In the genomic region with DNA sequence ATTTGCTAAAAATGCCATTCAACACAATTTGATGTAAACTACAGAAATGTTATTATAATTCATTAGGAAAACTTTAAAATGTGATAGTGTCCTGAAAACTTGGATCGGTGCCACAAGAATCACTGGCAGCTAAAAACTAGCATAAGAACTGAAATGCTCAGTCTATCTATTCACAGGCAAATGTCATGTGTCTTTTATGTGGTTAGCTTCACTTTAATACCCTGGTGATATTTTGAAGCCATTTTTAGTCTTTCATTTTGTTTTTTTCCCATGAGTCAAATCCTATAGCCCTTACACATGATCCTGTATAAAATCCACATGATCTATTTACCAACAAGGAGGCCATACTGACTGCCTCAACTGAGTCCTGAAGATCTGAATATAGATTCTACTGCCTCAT, we compare ENCODE assay signal across 15 cellular contexts.
DNase-seq lines count a peak whose midpoint lies in the region; ATAC-seq lines count a peak whose summit lies in the region.
"Had no signal": no experiment of that assay in that cellular context is flagged by ENCODE, and none has a peak within 500 bp of the region (broad histone marks: within the 10 kb centered on the region; RNA-seq: fewer than 3 reads in every experiment).

No MANE protein-coding gene starts in this region.

- POLR2A ChIA-PET in T-cell (lab: Charles Lee): no interaction called here

- in situ Hi-C loops in HAP-1 (cut with MboI; ENCODE audit: low sequenced_read_pairs): no loop called here
- in situ Hi-C loops in SK-MEL-5 (cut with HindIII; ENCODE audit: low pct_unique_long_range_greater_than_20kb, low sequenced_read_pairs): no loop called here

- no peaks in the 10 kb centered on the region for H3K4me1 Mint-ChIP-seq in T-cell

- H3K36me3 Mint-ChIP-seq in T-cell: no peaks in the 10 kb centered on the region

- H3K9me3 ChIP-seq in HAP-1: no peaks in the 10 kb centered on the region
- H3K9me3 ChIP-seq: BE2C had no signal

- ATAC-seq in T-cell (replicated peaks in 1 of 4): no peak
- ATAC-seq: GM23338 had no signal

- no peak overlapping the region for H3K4me3 Mint-ChIP-seq in T-cell
- H3K4me3 Mint-ChIP-seq: CD4-positive, alpha-beta T cell; GM23338 had no signal

- no peaks in the 10 kb centered on the region for H3K27me3 ChIP-seq in HAP-1 (ENCODE audit: low read depth)
- H3K27me3 ChIP-seq: BE2C had no signal

- DNase-seq in HAP-1 (ENCODE audit: low spot score in 2 of 2): peak; percentile 43 to 65
- DNase-seq in SK-MEL-5 (ENCODE audit: low read depth, low spot score): peak; percentile 31
- peak; percentile 85 for DNase-seq in foreskin melanocyte
- no peak for DNase-seq in DMS153 treated with DMSO at 0.1 percent for 48 hours (lab: John Stamatoyannopoulos, UW; ENCODE audit: unreplicated experiment)
- DNase-seq in NCI-H1417 (lab: John Stamatoyannopoulos, UW): no peak
- DNase-seq in T-cell: no peak
- DNase-seq in hypothalamus (lab: John Stamatoyannopoulos, UW): no peak
- DNase-seq: ACHN; BE2C; CD4-positive, alpha-beta T cell; DMS79; GDM1; H7; KG1 had no signal

- peaks cover 21% of the 10 kb centered on the region for H3K4me1 ChIP-seq in HAP-1

- H3K27me3 Mint-ChIP-seq in T-cell: peaks cover 0 to 3% of the 10 kb centered on the region in 2 donors
- H3K27me3 Mint-ChIP-seq: CD4-positive, alpha-beta T cell had no signal

- H3K27ac Mint-ChIP-seq in T-cell: no peak overlapping the region
- H3K27ac Mint-ChIP-seq: CD4-positive, alpha-beta T cell had no signal

- H3K36me3 ChIP-seq in HAP-1 (replicated peaks): no peaks in the 10 kb centered on the region
- H3K36me3 ChIP-seq: BE2C had no signal

- CTCF ChIA-PET in T-cell (lab: Charles Lee): no interaction called here

- no peaks in the 10 kb centered on the region for H3K9me3 Mint-ChIP-seq in T-cell
- H3K9me3 Mint-ChIP-seq: CD4-positive, alpha-beta T cell; GM23338 had no signal

- no peak overlapping the region for H3K4me3 ChIP-seq in HAP-1
- H3K4me3 ChIP-seq: GM23338 had no signal

Comparison
In these comparisons a context has a peak if more than half of its experiments do, and no peak if none do; other contexts are left out.
1. DNase-seq: peak in HAP-1 (2 of 2), SK-MEL-5 (single experiment) and foreskin melanocyte (single experiment); none in DMS153 treated with DMSO at 0.1 percent for 48 hours (single experiment), NCI-H1417 (0 of 3), T-cell (0 of 34) and hypothalamus (0 of 51).